Comparison of ENCODE assay signal across 1 cellular context in genomic region chr1:211133841-211134669, GRCh38.
A peak's percentile ranks its signal among the peaks of the same experiment; 100 is the strongest.
TF ChIP-seq lines count a peak whose summit lies in the region.

KCNH1 (minus strand) TSS chr1:211134148; CDS start chr1:211133945, 203 bp downstream.

TF ChIP-seq in K562, 482 proteins besides CTCF, POLR2A, EP300 and RAD21 (continued from another document and continues in another):
- TF ChIP-seq NR4A1 (CRISPR knock-in tag; IDR thresholded peaks at IDR 0.05): no peak
- peak; percentile 66; the same call in 1 of the 2 replicates for TF ChIP-seq NR4A1 (tag; IDR thresholded peaks at IDR 0.05)
- peak; percentile 27; the same call in 1 of the 2 replicates for TF ChIP-seq CREM (IDR thresholded peaks at IDR 0.05; ENCODE audit: low read depth)
- no peak for TF ChIP-seq ZNF717 (CRISPR knock-in tag; IDR thresholded peaks at IDR 0.05)
- TF ChIP-seq ELK1 (CRISPR knock-in tag; IDR thresholded peaks at IDR 0.05): no peak
- TF ChIP-seq TCF7L2 (IDR thresholded peaks at IDR 0.05; ENCODE audit: low read depth, low read length): no peak
- peak; percentile 99 for TF ChIP-seq L3MBTL2 (IDR thresholded peaks at IDR 0.05)
- no peak for TF ChIP-seq ARID2 (IDR thresholded peaks at IDR 0.05)
- TF ChIP-seq ILK (tag; IDR thresholded peaks at IDR 0.05; ENCODE audit: borderline replicate concordance, low read depth): no peak
- no peak for TF ChIP-seq ZKSCAN8 (CRISPR knock-in tag; IDR thresholded peaks at IDR 0.05)
- no peak; the same call in 1 of the 2 replicates for TF ChIP-seq KDM2B (CRISPR knock-in tag; IDR thresholded peaks at IDR 0.05)
- no peak for TF ChIP-seq SRSF7 (optimal IDR thresholded peaks at IDR 0.05; ENCODE audit: low read depth, low read length)
- TF ChIP-seq ZNF324 (CRISPR knock-in tag; IDR thresholded peaks at IDR 0.05): no peak
- no peak for TF ChIP-seq FOXO4 (CRISPR knock-in tag; IDR thresholded peaks at IDR 0.05)
- TF ChIP-seq ATF1 (CRISPR knock-in tag; IDR thresholded peaks at IDR 0.05): no peak
- peak; percentile 53 for TF ChIP-seq ATF1 (tag; IDR thresholded peaks at IDR 0.05)
- peak; percentile 95 to 96 for TF ChIP-seq MAZ (CRISPR knock-in tag; conservative IDR thresholded peaks at IDR 0.05 in 1 of 2, IDR thresholded peaks at IDR 0.05 in 1 of 2)
- no peak for TF ChIP-seq ADNP (tag; IDR thresholded peaks at IDR 0.05)
- peak; percentile 85; the same call in 1 of the 2 replicates for TF ChIP-seq ZNF282 (CRISPR knock-in tag; IDR thresholded peaks at IDR 0.05)
- TF ChIP-seq MAX (CRISPR knock-in tag; IDR thresholded peaks at IDR 0.05): peak; percentile 81
- peak; percentile 94 to 99 for TF ChIP-seq E2F6 (IDR thresholded peaks at IDR 0.05; ENCODE audit: borderline replicate concordance in 1 of 2, extremely low read depth in 1 of 2, insufficient read depth in 1 of 2, insufficient read length in 1 of 2, low read depth in 1 of 2, low read length in 1 of 2, poor library complexity in 1 of 2, severe bottlenecking in 1 of 2)
- peak; percentile 75; the same call in 1 of the 2 replicates for TF ChIP-seq ATF7 (IDR thresholded peaks at IDR 0.05)
- TF ChIP-seq ZNF431 (CRISPR knock-in tag; IDR thresholded peaks at IDR 0.05): 0 out of 2 replicates have a peak, but pooled peaks have one; percentile 63
- TF ChIP-seq ZSCAN29 (IDR thresholded peaks at IDR 0.05): no peak
- no peak for TF ChIP-seq ETS2 (tag; IDR thresholded peaks at IDR 0.05; ENCODE audit: borderline replicate concordance, poor library complexity, severe bottlenecking)
- TF ChIP-seq RCOR1 (IDR thresholded peaks at IDR 0.05; ENCODE audit: borderline replicate concordance in 1 of 2, low read depth in 2 of 2, low read length in 2 of 2): peak in 1 of 2 experiments; percentile 78; a peak in 1 of 4 replicates
- TF ChIP-seq BHLHE40 (IDR thresholded peaks at IDR 0.05; ENCODE audit: low read length): peak; percentile 77
- TF ChIP-seq IRF2 (CRISPR knock-in tag; IDR thresholded peaks at IDR 0.05): no peak
- no peak for TF ChIP-seq ZBTB26 (CRISPR knock-in tag; IDR thresholded peaks at IDR 0.05)
- no peak for TF ChIP-seq KAT8 (IDR thresholded peaks at IDR 0.05; ENCODE audit: low read depth)
- TF ChIP-seq ESRRA (IDR thresholded peaks at IDR 0.05; ENCODE audit: borderline replicate concordance, low read depth): peak; percentile 72; the same call in 1 of the 2 replicates
- TF ChIP-seq REST (CRISPR knock-in tag; IDR thresholded peaks at IDR 0.05; ENCODE audit: low read depth): peak; percentile 61; the same call in 1 of the 2 replicates
- no peak for TF ChIP-seq GTF2F1 (IDR thresholded peaks at IDR 0.05; ENCODE audit: low read depth, low read length)
- TF ChIP-seq DMBX1 (CRISPR knock-in tag; IDR thresholded peaks at IDR 0.05; ENCODE audit: borderline replicate concordance): no peak
- TF ChIP-seq ZNF133 (CRISPR knock-in tag; IDR thresholded peaks at IDR 0.05): no peak
- no peak for TF ChIP-seq TRIM25 (IDR thresholded peaks at IDR 0.05; ENCODE audit: borderline replicate concordance)
- no peak for TF ChIP-seq THRAP3 (IDR thresholded peaks at IDR 0.05; ENCODE audit: borderline replicate concordance)
- no peak for TF ChIP-seq NKRF (IDR thresholded peaks at IDR 0.05; ENCODE audit: borderline replicate concordance)
- TF ChIP-seq ATF3 (IDR thresholded peaks at IDR 0.05): no peak
- 0 out of 2 replicates have a peak, but pooled peaks have one; percentile 29 for TF ChIP-seq ATF3 (CRISPR knock-in tag; conservative IDR thresholded peaks at IDR 0.05)
- TF ChIP-seq KDM4B (IDR thresholded peaks at IDR 0.05; ENCODE audit: borderline replicate concordance in 2 of 2, low read depth in 1 of 2): no peak
- TF ChIP-seq ZNF589 (CRISPR knock-in tag; IDR thresholded peaks at IDR 0.05; ENCODE audit: low read depth): no peak
